Comparison of ENCODE assay signal across 17 cellular contexts in the genomic region with DNA sequence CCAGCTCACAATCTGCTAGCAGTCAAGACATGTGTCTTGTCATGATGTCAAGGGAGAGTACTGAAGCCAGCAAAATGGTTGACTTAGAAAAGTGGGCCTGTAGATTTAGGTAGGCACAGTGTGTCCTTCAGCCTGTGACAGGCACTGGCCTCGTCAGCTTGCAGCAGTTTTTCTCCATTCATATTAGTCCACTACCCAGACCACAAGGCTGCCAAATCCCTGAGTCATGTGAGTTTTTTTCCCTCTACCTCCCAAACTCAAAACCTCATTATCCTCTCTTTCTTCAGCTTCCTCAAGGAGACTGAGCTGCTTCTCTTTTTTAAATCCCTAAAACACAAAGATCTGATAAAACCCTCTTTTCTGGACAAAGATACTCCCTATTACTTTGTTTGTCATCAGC.
A peak's percentile ranks its signal among the peaks of the same experiment; 100 is the strongest.
DNase-seq lines count a peak whose midpoint lies in the region; ATAC-seq, FAIRE-seq and TF ChIP-seq lines count a peak whose summit lies in the region.
"Had no signal": no experiment of that assay in that cellular context is flagged by ENCODE, and none has a peak within 500 bp of the region (broad histone marks: within the 10 kb centered on the region; RNA-seq: fewer than 3 reads in every experiment).

No MANE protein-coding gene starts in this region.

- no peak overlapping the region for H3K27ac ChIP-seq in osteoblast (ENCODE audit: low read depth, low read length)
- H3K27ac ChIP-seq in esophagus muscularis mucosa (replicated peaks in 1 of 4), result no peak overlapping the region
- no peak overlapping the region for H3K27ac ChIP-seq in CD4-positive, alpha-beta memory T cell (ENCODE audit: low read depth, low read length)
- H3K27ac ChIP-seq: gastroesophageal sphincter, WERI-Rb-1 had no signal

- H3K4me1 ChIP-seq in osteoblast (ENCODE audit: insufficient read depth, low read length) (peaks cover 24% of the 10 kb centered on the region), esophagus muscularis mucosa (no peaks in the 10 kb centered on the region)
- no peaks in the 10 kb centered on the region for H3K4me1 ChIP-seq in CD4-positive, alpha-beta memory T cell (ENCODE audit: insufficient read depth, low read length)
- H3K4me1 ChIP-seq: gastroesophageal sphincter had no signal

- H3K4me3 ChIP-seq in osteoblast (ENCODE audit: insufficient read depth, low read length) (no peak overlapping the region), esophagus muscularis mucosa (no peak overlapping the region)
- no peak overlapping the region for H3K4me3 ChIP-seq in CD4-positive, alpha-beta memory T cell (ENCODE audit: low read length in 2 of 2)
- H3K4me3 ChIP-seq: gastroesophageal sphincter had no signal

- H4K20me1 ChIP-seq in osteoblast (ENCODE audit: insufficient read depth, low read length), result no peaks in the 10 kb centered on the region

- peaks cover 3% of the 10 kb centered on the region for H3K27me3 Mint-ChIP-seq in activated naive CD4-positive, alpha-beta T cell treated with anti-CD3 and anti-CD28 coated beads, Interleukin-2, amount 10 ng/mL, durations not matched to agents 7 days and 5 days
- H3K27me3 Mint-ChIP-seq in CD4-positive, alpha-beta memory T cell, result peaks cover 1 to 8% of the 10 kb centered on the region in 2 donors

- no peaks in the 10 kb centered on the region for H3K27me3 ChIP-seq in osteoblast (ENCODE audit: insufficient read depth, low read length)
- H3K27me3 ChIP-seq in esophagus muscularis mucosa, result peaks cover 0 to 7% (median 0%) of the 10 kb centered on the region in 4 donors
- no peaks in the 10 kb centered on the region for H3K27me3 ChIP-seq in CD4-positive, alpha-beta memory T cell (ENCODE audit: insufficient read depth, low read length)
- H3K27me3 ChIP-seq: gastroesophageal sphincter had no signal

- no peak for ATAC-seq in HG02642 (IDR thresholded peaks at IDR 0.05; ENCODE audit: poor library complexity, unreplicated experiment)
- ATAC-seq: gastroesophageal sphincter had no signal

- no peak overlapping the region for H3K27ac Mint-ChIP-seq in activated naive CD4-positive, alpha-beta T cell treated with anti-CD3 and anti-CD28 coated beads, Interleukin-2, amount 10 ng/mL, durations not matched to agents 7 days and 5 days
- no peak overlapping the region for H3K27ac Mint-ChIP-seq in CD4-positive, alpha-beta memory T cell
- H3K27ac Mint-ChIP-seq: brain, immature natural killer cell, mesothelial cell of epicardium had no signal

- no peaks in the 10 kb centered on the region for H3K4me1 Mint-ChIP-seq in activated naive CD4-positive, alpha-beta T cell treated with anti-CD3 and anti-CD28 coated beads, Interleukin-2, amount 10 ng/mL, durations not matched to agents 7 days and 5 days
- H3K4me1 Mint-ChIP-seq in CD4-positive, alpha-beta memory T cell, result peaks cover 0 to 2% (median 0%) of the 10 kb centered on the region in 4 donors
- H3K4me1 Mint-ChIP-seq: brain, immature natural killer cell had no signal

- no peaks in the 10 kb centered on the region for H3K9me3 Mint-ChIP-seq in activated naive CD4-positive, alpha-beta T cell treated with anti-CD3 and anti-CD28 coated beads, Interleukin-2, amount 10 ng/mL, durations not matched to agents 7 days and 5 days
- H3K9me3 Mint-ChIP-seq in CD4-positive, alpha-beta memory T cell, result peaks cover 0 to 8% (median under 1%) of the 10 kb centered on the region in 8 donors
- H3K9me3 Mint-ChIP-seq: mesothelial cell of epicardium had no signal

- CTCF ChIA-PET in activated naive CD4-positive, alpha-beta T cell treated with anti-CD3 and anti-CD28 coated beads, Interleukin-2, amount 10 ng/mL, durations not matched to agents 7 days and 5 days (lab: Charles Lee), result no interaction called here
- CTCF ChIA-PET in CD4-positive, alpha-beta memory T cell (lab: Charles Lee; ENCODE audit: partially characterized antibody), result no interaction called here

- H3K36me3 ChIP-seq in osteoblast (ENCODE audit: insufficient read depth, low read length), result no peaks in the 10 kb centered on the region
- H3K36me3 ChIP-seq in esophagus muscularis mucosa, result no peaks in the 10 kb centered on the region
- no peaks in the 10 kb centered on the region for H3K36me3 ChIP-seq in CD4-positive, alpha-beta memory T cell (ENCODE audit: insufficient read depth, low read length)
- H3K36me3 ChIP-seq: gastroesophageal sphincter, WERI-Rb-1 had no signal

- TF ChIP-seq EP300 in esophagus muscularis mucosa (IDR thresholded peaks at IDR 0.05), result no peak

- H2AFZ ChIP-seq in osteoblast (ENCODE audit: low read length), result peak overlapping the region; percentile 69

- 42% methylated on average over 1 of the region's 1 CpG for WGBS in esophagus muscularis mucosa

- peak; percentile 84 for FAIRE-seq in RCC 7860 (lab: Jason Lieb, UNC)

- no peak for TF ChIP-seq CTCF in osteoblast (IDR thresholded peaks at IDR 0.05; ENCODE audit: extremely low read depth, low read depth, low read length)
- TF ChIP-seq CTCF in esophagus muscularis mucosa (IDR thresholded peaks at IDR 0.05), result no peak

- H3K4me2 ChIP-seq in osteoblast (ENCODE audit: insufficient read depth, low read length), result peak overlapping the region; percentile 34

- DNase-seq in EL (peak; percentile 73), RCC 7860 (ENCODE audit: low spot score) (peak; percentile 64), dedifferentiated amniotic fluid mesenchymal stem cell (ENCODE audit: extremely low spot score) (peak; percentile 46), osteoblast (ENCODE audit: insufficient read length, low spot score, missing footprints) (no peak), esophagus muscularis mucosa (ENCODE audit: extremely low spot score) (no peak)
- DNase-seq in activated naive CD4-positive, alpha-beta T cell treated with anti-CD3 and anti-CD28 coated beads, Interleukin-2, amount 10 ng/mL, durations not matched to agents 7 days and 5 days, result no peak
- DNase-seq in CD4-positive, alpha-beta memory T cell, result no peak
- DNase-seq: C1 segment of cervical spinal cord; effector CD8-positive, alpha-beta T cell; immature natural killer cell; NCI-H1105; substantia nigra; WERI-Rb-1 had no signal

- H3K9me3 ChIP-seq in osteoblast (ENCODE audit: low read depth, low read length) (no peaks in the 10 kb centered on the region), esophagus muscularis mucosa (no peaks in the 10 kb centered on the region)
- no peaks in the 10 kb centered on the region for H3K9me3 ChIP-seq in CD4-positive, alpha-beta memory T cell (ENCODE audit: control insufficient read depth in 1 of 2, low read length in 2 of 2)
- H3K9me3 ChIP-seq: gastroesophageal sphincter had no signal

- no peaks in the 10 kb centered on the region for H3K36me3 Mint-ChIP-seq in activated naive CD4-positive, alpha-beta T cell treated with anti-CD3 and anti-CD28 coated beads, Interleukin-2, amount 10 ng/mL, durations not matched to agents 7 days and 5 days
- no peaks in the 10 kb centered on the region for H3K36me3 Mint-ChIP-seq in CD4-positive, alpha-beta memory T cell
- H3K36me3 Mint-ChIP-seq: brain, mesothelial cell of epicardium had no signal

- H3K4me3 Mint-ChIP-seq in activated naive CD4-positive, alpha-beta T cell treated with anti-CD3 and anti-CD28 coated beads, Interleukin-2, amount 10 ng/mL, durations not matched to agents 7 days and 5 days, result no peak overlapping the region
- H3K4me3 Mint-ChIP-seq in CD4-positive, alpha-beta memory T cell, result no peak overlapping the region
- H3K4me3 Mint-ChIP-seq: brain, immature natural killer cell, mesothelial cell of epicardium had no signal

- intact Hi-C loops in esophagus muscularis mucosa (cut with DNase I), result no loop called here
- intact Hi-C loops in CD4-positive, alpha-beta memory T cell (cut with micrococcal nuclease), result loop anchor here (10.0 kb wide), 1 partner anchor 70 kb away; no protein-coding TSS in a partner anchor

- no peak for TF ChIP-seq POLR2A in esophagus muscularis mucosa (IDR thresholded peaks at IDR 0.05; ENCODE audit: low read depth)

- no peaks in the 10 kb centered on the region for H3K79me2 ChIP-seq in osteoblast (ENCODE audit: insufficient read depth, low read length)

- POLR2A ChIA-PET in CD4-positive, alpha-beta memory T cell (lab: Charles Lee; ENCODE audit: partially characterized antibody), result no interaction called here

Comparison
In these comparisons a context has a peak if more than half of its experiments do, and no peak if none do; other contexts are left out.
1. DNase-seq: peak in EL (single experiment), RCC 7860 (single experiment) and dedifferentiated amniotic fluid mesenchymal stem cell (single experiment); none in osteoblast (single experiment), esophagus muscularis mucosa (single experiment), activated naive CD4-positive, alpha-beta T cell treated with anti-CD3 and anti-CD28 coated beads, Interleukin-2, amount 10 ng/mL, durations not matched to agents 7 days and 5 days (single experiment) and CD4-positive, alpha-beta memory T cell (0 of 5).